Comparison of ENCODE assay signal across 8 cellular contexts in genomic region chr12:65707051-65707450, GRCh38.
"Had no signal": no experiment of that assay in that cellular context is flagged by ENCODE, and none has a peak within 500 bp of the region (broad histone marks: within the 10 kb centered on the region; RNA-seq: fewer than 3 reads in every experiment).

No MANE protein-coding gene starts in this region.

- H3K36me3 ChIP-seq: HAP-1 had no signal

- H3K27ac ChIP-seq: GM23248, HL-60 had no signal

- DNase-seq: GM23248, GOT3, H7, HFFc6, IMR-90 had no signal

- H3K4me3 ChIP-seq: GM23248, HAP-1, K562 had no signal

- H2AFZ ChIP-seq: GM23248 had no signal

- H3K4me1 ChIP-seq: HAP-1 had no signal

- H3K9ac ChIP-seq: GM23248 had no signal

- H3K9me3 ChIP-seq: HAP-1 had no signal
